Comparison of ENCODE assay signal across 1 cellular context in the genomic region with DNA sequence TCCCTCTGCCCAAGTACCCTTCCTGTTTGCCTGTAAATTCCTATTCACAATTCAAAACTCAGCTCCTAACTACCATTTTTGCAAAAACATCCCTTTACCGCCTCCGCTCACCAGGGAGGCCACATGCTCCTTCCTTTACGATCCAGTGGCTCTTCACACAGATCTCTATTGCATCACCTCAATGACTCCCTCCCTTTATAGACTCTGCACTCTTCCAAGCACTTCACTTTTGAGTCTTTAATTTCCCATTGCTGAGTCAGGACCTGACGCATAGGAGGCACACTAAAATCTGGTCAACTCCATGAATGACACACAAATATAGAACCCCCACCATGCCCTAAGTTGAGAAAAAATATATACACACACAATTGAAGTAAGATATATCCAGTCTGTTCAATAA.
TF ChIP-seq lines count a peak whose summit lies in the region.

No MANE protein-coding gene starts in this region.

TF ChIP-seq in H1, 55 proteins besides CTCF, POLR2A, EP300 and RAD21:
- TF ChIP-seq SIX5 (IDR thresholded peaks at IDR 0.05; ENCODE audit: low read depth, low read length), result no peak
- TF ChIP-seq CEBPB (IDR thresholded peaks at IDR 0.05; ENCODE audit: low read depth, low read length), result peak; percentile 87
- TF ChIP-seq, protein P1, sequence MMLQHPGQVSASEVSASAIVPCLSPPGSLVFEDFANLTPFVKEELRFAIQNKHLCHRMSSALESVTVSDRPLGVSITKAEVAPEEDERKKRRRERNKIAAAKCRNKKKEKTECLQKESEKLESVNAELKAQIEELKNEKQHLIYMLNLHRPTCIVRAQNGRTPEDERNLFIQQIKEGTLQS (IDR thresholded peaks at IDR 0.05; ENCODE audit: insufficient read depth, low read depth, low read length), result 0 out of 2 replicates have a peak, but pooled peaks have one; percentile 36
- TF ChIP-seq BRCA1 (IDR thresholded peaks at IDR 0.05; ENCODE audit: low read depth, low read length), result no peak
- TF ChIP-seq GABPA (IDR thresholded peaks at IDR 0.05; ENCODE audit: borderline replicate concordance, insufficient read depth, low read length), result no peak
- no peak for TF ChIP-seq TEAD4 (IDR thresholded peaks at IDR 0.05; ENCODE audit: low read depth, low read length)
- no peak for TF ChIP-seq KDM1A (IDR thresholded peaks at IDR 0.05; ENCODE audit: borderline replicate concordance, low read length)
- no peak for TF ChIP-seq CHD1 (IDR thresholded peaks at IDR 0.05; ENCODE audit: low read depth, low read length)
- TF ChIP-seq, protein P2, sequence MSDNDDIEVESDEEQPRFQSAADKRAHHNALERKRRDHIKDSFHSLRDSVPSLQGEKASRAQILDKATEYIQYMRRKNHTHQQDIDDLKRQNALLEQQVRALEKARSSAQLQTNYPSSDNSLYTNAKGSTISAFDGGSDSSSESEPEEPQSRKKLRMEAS (IDR thresholded peaks at IDR 0.05), result peak; percentile 49; the same call in 1 of the 2 replicates
- no peak for TF ChIP-seq HDAC6 (IDR thresholded peaks at IDR 0.05; ENCODE audit: low read depth, low read length)
- TF ChIP-seq, protein P3, sequence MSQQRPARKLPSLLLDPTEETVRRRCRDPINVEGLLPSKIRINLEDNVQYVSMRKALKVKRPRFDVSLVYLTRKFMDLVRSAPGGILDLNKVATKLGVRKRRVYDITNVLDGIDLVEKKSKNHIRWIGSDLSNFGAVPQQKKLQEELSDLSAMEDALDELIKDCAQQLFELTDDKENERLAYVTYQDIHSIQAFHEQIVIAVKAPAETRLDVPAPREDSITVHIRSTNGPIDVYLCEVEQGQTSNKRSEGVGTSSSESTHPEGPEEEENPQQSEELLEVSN (IDR thresholded peaks at IDR 0.05), result peak; percentile 71; the same call in 1 of the 2 replicates
